Comparison of ENCODE assay signal across 17 cellular contexts in genomic region chr6:286681-287499, GRCh38.
DNase-seq lines count a peak whose midpoint lies in the region; ATAC-seq and TF ChIP-seq lines count a peak whose summit lies in the region.
"Had no signal": no experiment of that assay in that cellular context is flagged by ENCODE, and none has a peak within 500 bp of the region (broad histone marks: within the 10 kb centered on the region; RNA-seq: fewer than 3 reads in every experiment).

No MANE protein-coding gene starts in this region.

- DNase-seq in GM13976 (ENCODE audit: low spot score) (peak; percentile 57), memory B cell (ENCODE audit: low spot score in 2 of 2) (no peak), putamen (ENCODE audit: low spot score) (no peak), NCI-H524 treated with DMSO at 0.1 percent for 48 hours (lab: John Stamatoyannopoulos, UW) (no peak), NK-92 (lab: John Stamatoyannopoulos, UW; ENCODE audit: unreplicated experiment) (no peak)
- DNase-seq: aorta, GOT3, hypothalamus, NCI-H1694 treated with DMSO at 0.1 percent for 48 hours, NCI-H446 treated with DMSO at 0.1 percent for 48 hours, nucleus accumbens, T-helper 9 cell, thyroid gland had no signal

- H3K4me3 Mint-ChIP-seq in memory B cell: peak overlapping the region; percentile 61

- no peak overlapping the region for H3K9ac ChIP-seq in BLaER1 treated with 17β-estradiol and CSF1 and Interleukin-3, amounts not matched to agents 10 nM and 100 nM

- no peak overlapping the region for H3K4me3 ChIP-seq in BLaER1 treated with 17β-estradiol and CSF1 and Interleukin-3, amounts not matched to agents 10 nM and 100 nM
- H3K4me3 ChIP-seq: SJSA1, thyroid gland had no signal

- no peak overlapping the region for H3K27ac Mint-ChIP-seq in memory B cell

- peaks cover 0 to 11% (median 0%) of the 10 kb centered on the region in 11 experiments; a peak in 6 of 22 replicates for H3K9me3 ChIP-seq in BLaER1 treated with 17β-estradiol and CSF1 and Interleukin-3, amounts not matched to agents 10 nM and 100 nM (replicated peaks in 1 of 11)
- H3K9me3 ChIP-seq: SJSA1, thyroid gland had no signal

- H3K27ac ChIP-seq in BLaER1 treated with 17β-estradiol and CSF1 and Interleukin-3, amounts not matched to agents 10 nM and 100 nM: no peak overlapping the region
- H3K27ac ChIP-seq: SJSA1, thyroid gland had no signal

- peak overlapping the region; percentile 35 to 86 (median 72) for H3K4me2 ChIP-seq in BLaER1 treated with 17β-estradiol and CSF1 and Interleukin-3, amounts not matched to agents 10 nM and 100 nM

- in situ Hi-C loops in GM13976 (cut with MboI; ENCODE audit: low sequenced_read_pairs, unreplicated experiment): no loop called here

- peak; percentile 31 for ATAC-seq in HG03354 (IDR thresholded peaks at IDR 0.05; ENCODE audit: poor library complexity, severe bottlenecking, unreplicated experiment)
- peak; percentile 25 for ATAC-seq in memory B cell (ENCODE audit: low read depth)
- ATAC-seq in GM19455 (IDR thresholded peaks at IDR 0.05; ENCODE audit: unreplicated experiment): no peak

- H3K4me1 ChIP-seq in BLaER1 treated with 17β-estradiol and CSF1 and Interleukin-3, amounts not matched to agents 10 nM and 100 nM: peaks cover 36 to 59% (median 45%) of the 10 kb centered on the region in 10 experiments

- H3K9me3 Mint-ChIP-seq in memory B cell: no peaks in the 10 kb centered on the region

- H3K36me3 Mint-ChIP-seq in memory B cell: peaks cover 16% of the 10 kb centered on the region

- H3K27me3 Mint-ChIP-seq in memory B cell: no peaks in the 10 kb centered on the region

- H4K20me1 ChIP-seq in BLaER1 treated with 17β-estradiol and CSF1 and Interleukin-3, amounts not matched to agents 10 nM and 100 nM: no peaks in the 10 kb centered on the region

- H3K36me3 ChIP-seq in BLaER1 treated with 17β-estradiol and CSF1 and Interleukin-3, amounts not matched to agents 10 nM and 100 nM: no peaks in the 10 kb centered on the region
- H3K36me3 ChIP-seq: SJSA1, thyroid gland had no signal

- H3K4me1 Mint-ChIP-seq in memory B cell: peaks cover 43% of the 10 kb centered on the region

- TF ChIP-seq CTCF in GM13976 (IDR thresholded peaks at IDR 0.05; ENCODE audit: borderline replicate concordance, control extremely low read depth, extremely low read depth, insufficient read depth, missing control alignments): no peak

- no peaks in the 10 kb centered on the region for H3K27me3 ChIP-seq in BLaER1 treated with 17β-estradiol and CSF1 and Interleukin-3, amounts not matched to agents 10 nM and 100 nM
